ENCODE assay signal across 23 cellular contexts in the genomic region with DNA sequence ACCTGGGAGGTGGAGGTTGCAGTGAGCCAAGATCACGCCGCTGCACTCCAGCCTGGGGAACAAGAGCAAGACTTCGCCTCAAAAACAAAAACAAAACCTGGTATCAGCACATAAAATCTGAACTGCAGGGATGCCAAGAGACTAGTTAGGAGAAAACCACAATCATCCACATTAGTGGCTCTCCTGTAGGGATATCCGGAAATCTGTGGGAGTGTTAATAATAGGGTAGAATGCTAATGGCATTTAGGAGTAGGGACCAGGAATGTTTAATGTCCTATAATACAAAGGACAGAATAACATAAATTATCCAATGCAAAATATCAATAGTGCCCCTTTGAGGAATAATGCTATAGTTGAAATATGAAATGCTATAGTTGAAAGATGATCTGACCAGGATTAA. TPM values are rescaled to one million over a fixed set of nuclear protein-coding genes. Genes with fewer than 3 reads are reported as not detected.
A peak's percentile ranks its signal among the peaks of the same experiment; 100 is the strongest.
DNase-seq lines count a peak whose midpoint lies in the region; ATAC-seq, FAIRE-seq and TF ChIP-seq lines count a peak whose summit lies in the region.
"Had no signal": no experiment of that assay in that cellular context is flagged by ENCODE, and none has a peak within 500 bp of the region (broad histone marks: within the 10 kb centered on the region; RNA-seq: fewer than 3 reads in every experiment).

No MANE protein-coding gene starts in this region.

- peaks cover 15% of the 10 kb centered on the region for H3K36me3 Mint-ChIP-seq in activated naive CD4-positive, alpha-beta T cell treated with anti-CD3 and anti-CD28 coated beads, Interleukin-2, amount 50 U/mL, for 24 hours
- peaks cover 15 to 28% of the 10 kb centered on the region in 2 donors for H3K36me3 Mint-ChIP-seq in activated naive CD4-positive, alpha-beta T cell treated with anti-CD3 and anti-CD28 coated beads, Interleukin-2, amount 50 U/mL, for 72 hours
- peaks cover 53% of the 10 kb centered on the region for H3K36me3 Mint-ChIP-seq in chondrocyte (ENCODE audit: low read depth)

- no peak for TF ChIP-seq POLR2A in H54 (IDR thresholded peaks at IDR 0.05; ENCODE audit: low read depth, low read length)

- no peak for TF ChIP-seq CTCF in chondrocyte (IDR thresholded peaks at IDR 0.05)

- no peak for DNase-seq in activated naive CD4-positive, alpha-beta T cell treated with anti-CD3 and anti-CD28 coated beads, Interleukin-2, amount 50 U/mL, for 72 hours (ENCODE audit: low spot score in 2 of 2)
- no peak for DNase-seq in H54 (ENCODE audit: insufficient read length, low spot score)
- DNase-seq in chondrocyte (ENCODE audit: low spot score): no peak
- no peak for DNase-seq in left cardiac atrium
- DNase-seq in EL: no peak
- no peak for DNase-seq in HuH-7.5 (ENCODE audit: low spot score)
- DNase-seq: BE2C, Caco-2, DND-41, H9, IMR-90, NCI-H1105, NCI-H146, NCI-H2029, NCI-H2227 treated with DMSO at 0.1 percent for 48 hours, NCI-H510A, NCI-H774, SIG-M5 had no signal

- FAIRE-seq in H54 (lab: Jason Lieb, UNC): peak; percentile 20
- FAIRE-seq: GM12891 had no signal

- intact Hi-C loops in left cardiac atrium (cut with DNase I): no loop called here

- no peaks in the 10 kb centered on the region for H3K9me3 Mint-ChIP-seq in activated naive CD4-positive, alpha-beta T cell treated with anti-CD3 and anti-CD28 coated beads, Interleukin-2, amount 50 U/mL, for 24 hours
- H3K9me3 Mint-ChIP-seq in activated naive CD4-positive, alpha-beta T cell treated with anti-CD3 and anti-CD28 coated beads, Interleukin-2, amount 50 U/mL, for 72 hours: no peaks in the 10 kb centered on the region
- H3K9me3 Mint-ChIP-seq in chondrocyte (ENCODE audit: low read depth): no peaks in the 10 kb centered on the region
- H3K9me3 Mint-ChIP-seq: H9 had no signal

- peak overlapping the region; percentile 43 for H3K27ac Mint-ChIP-seq in activated naive CD4-positive, alpha-beta T cell treated with anti-CD3 and anti-CD28 coated beads, Interleukin-2, amount 50 U/mL, for 24 hours
- peak overlapping the region in 1 of 2 donors; percentile 41 for H3K27ac Mint-ChIP-seq in activated naive CD4-positive, alpha-beta T cell treated with anti-CD3 and anti-CD28 coated beads, Interleukin-2, amount 50 U/mL, for 72 hours
- peak overlapping the region; percentile 11 for H3K27ac Mint-ChIP-seq in chondrocyte (ENCODE audit: unreplicated experiment)

- no peak for ATAC-seq in activated naive CD4-positive, alpha-beta T cell treated with anti-CD3 and anti-CD28 coated beads, Interleukin-2, amount 50 U/mL, for 72 hours
- ATAC-seq in left cardiac atrium: no peak
- ATAC-seq: A549, Panc1, SK-N-SH treated with all-trans-retinoic acid at 6 μM for 48 hours had no signal

- H3K27me3 Mint-ChIP-seq in activated naive CD4-positive, alpha-beta T cell treated with anti-CD3 and anti-CD28 coated beads, Interleukin-2, amount 50 U/mL, for 24 hours: no peaks in the 10 kb centered on the region
- no peaks in the 10 kb centered on the region for H3K27me3 Mint-ChIP-seq in chondrocyte (ENCODE audit: low read depth)

- H3K4me1 Mint-ChIP-seq in activated naive CD4-positive, alpha-beta T cell treated with anti-CD3 and anti-CD28 coated beads, Interleukin-2, amount 50 U/mL, for 24 hours: peaks cover 14% of the 10 kb centered on the region
- H3K4me1 Mint-ChIP-seq in chondrocyte (ENCODE audit: low read depth): no peaks in the 10 kb centered on the region
- H3K4me1 Mint-ChIP-seq: H9 had no signal

- H3K4me3 Mint-ChIP-seq in activated naive CD4-positive, alpha-beta T cell treated with anti-CD3 and anti-CD28 coated beads, Interleukin-2, amount 50 U/mL, for 24 hours: no peak overlapping the region
- H3K4me3 Mint-ChIP-seq in chondrocyte (ENCODE audit: unreplicated experiment): no peak overlapping the region
- H3K4me3 Mint-ChIP-seq: H9 had no signal

RNA-seq across cellular contexts. Expression of a gene that starts 24.3 kb away (rescaled TPM):
- total RNA-seq in activated naive CD4-positive, alpha-beta T cell treated with anti-CD3 and anti-CD28 coated beads, Interleukin-2, amount 50 U/mL, for 72 hours: 10 to 100 TPM; 48.5 to 95.1 TPM
- total RNA-seq in chondrocyte (134 to 147 TPM (median 146 TPM) in 3 replicates), left cardiac atrium (100 to 1,000 TPM; 124 to 133 TPM)
